ENCODE assay signal across 9 cellular contexts in the genomic region with DNA sequence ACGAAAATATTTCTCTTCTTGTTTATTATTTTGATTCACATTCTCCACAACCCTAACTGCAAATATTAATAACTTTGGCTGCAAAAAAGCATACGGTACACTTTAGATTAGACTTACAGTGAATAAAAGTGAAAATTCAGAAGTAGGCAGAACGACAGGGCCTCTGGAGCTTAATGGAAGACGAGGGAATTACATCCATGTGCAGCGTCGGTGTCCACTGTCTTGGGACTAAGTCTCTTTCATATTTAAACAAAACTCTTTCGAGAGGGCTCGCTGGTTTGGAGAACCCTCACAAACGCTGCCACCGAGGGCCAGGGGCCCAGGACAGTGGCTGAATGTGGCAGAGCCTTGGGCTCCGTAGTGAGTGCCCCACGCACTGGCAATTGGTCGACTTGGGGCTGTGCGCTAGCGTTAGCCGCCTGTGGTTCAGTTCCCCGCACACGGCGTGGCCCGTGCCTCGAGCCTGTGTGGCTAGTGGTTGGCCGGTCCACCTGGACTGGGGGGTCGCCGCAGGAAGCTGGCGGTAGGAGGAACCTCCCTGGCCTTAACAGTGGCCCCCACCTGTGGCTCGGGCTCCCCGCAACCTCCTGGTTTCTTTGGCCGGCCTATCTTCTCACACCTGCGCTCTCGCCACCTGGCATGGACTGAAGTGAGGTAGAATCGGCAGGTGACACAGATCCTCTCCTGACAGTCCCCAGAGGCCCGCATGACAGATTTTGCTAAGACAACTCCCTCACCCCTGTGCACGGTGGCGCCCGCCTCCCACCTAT. TPM values are rescaled to one million over a fixed set of nuclear protein-coding genes. Genes with fewer than 3 reads are reported as not detected.
DNase-seq lines count a peak whose midpoint lies in the region; ATAC-seq lines count a peak whose summit lies in the region.
"Had no signal": no experiment of that assay in that cellular context is flagged by ENCODE, and none has a peak within 500 bp of the region (broad histone marks: within the 10 kb centered on the region; RNA-seq: fewer than 3 reads in every experiment).

No MANE protein-coding gene starts in this region.

- H3K27me3 Mint-ChIP-seq in activated CD4-positive, alpha-beta memory T cell treated with anti-CD3 and anti-CD28 coated beads, Interleukin-2, amount 10 ng/mL, durations not matched to agents 7 days and 5 days = peaks cover 96% of the 10 kb centered on the region
- peaks cover 83% of the 10 kb centered on the region for H3K27me3 Mint-ChIP-seq in activated CD4-positive, alpha-beta memory T cell treated with anti-CD3 and anti-CD28 coated beads for 36 hours
- H3K27me3 Mint-ChIP-seq in stimulated activated naive CD8-positive, alpha-beta T cell treated with anti-CD3 and anti-CD28 coated beads, Interleukin-15, amount 100 ng/mL, for 72 hours = peaks cover 100% of the 10 kb centered on the region

- no peak for DNase-seq in activated CD4-positive, alpha-beta memory T cell treated with anti-CD3 and anti-CD28 coated beads, Interleukin-2, amount 10 ng/mL, durations not matched to agents 7 days and 5 days
- no peak for DNase-seq in activated CD4-positive, alpha-beta memory T cell treated with anti-CD3 and anti-CD28 coated beads for 36 hours
- DNase-seq in NCI-H526 treated with DMSO at 0.1 percent for 48 hours (lab: John Stamatoyannopoulos, UW) (peak; percentile 56), fibroblast of peridontal ligament (ENCODE audit: extremely low read depth) (peak; percentile 62), COR-L47 (lab: John Stamatoyannopoulos, UW) (no peak)
- no peak for DNase-seq in stimulated activated naive CD8-positive, alpha-beta T cell treated with anti-CD3 and anti-CD28 coated beads, Interleukin-15, amount 100 ng/mL, for 72 hours
- DNase-seq in stimulated activated naive CD4-positive, alpha-beta T cell treated with Interleukin-2 at 50 U/mL for 16 hours (lab: John Stamatoyannopoulos, UW) = no peak
- DNase-seq: activated CD4-positive, alpha-beta T cell treated with anti-CD3 and anti-CD28 coated beads, Interleukin-2, amount 50 U/mL, for 4 hours had no signal

- peak; percentile 21 for ATAC-seq in stimulated activated naive CD8-positive, alpha-beta T cell treated with anti-CD3 and anti-CD28 coated beads, Interleukin-15, amount 100 ng/mL, for 72 hours
- ATAC-seq in HG02759 (IDR thresholded peaks at IDR 0.05; ENCODE audit: unreplicated experiment) = no peak

- H3K27ac Mint-ChIP-seq in activated CD4-positive, alpha-beta memory T cell treated with anti-CD3 and anti-CD28 coated beads, Interleukin-2, amount 10 ng/mL, durations not matched to agents 7 days and 5 days = peak overlapping the region; percentile 62
- H3K27ac Mint-ChIP-seq in activated CD4-positive, alpha-beta memory T cell treated with anti-CD3 and anti-CD28 coated beads for 36 hours = no peak overlapping the region
- no peak overlapping the region for H3K27ac Mint-ChIP-seq in stimulated activated naive CD8-positive, alpha-beta T cell treated with anti-CD3 and anti-CD28 coated beads, Interleukin-15, amount 100 ng/mL, for 72 hours

- POLR2A ChIA-PET in activated CD4-positive, alpha-beta memory T cell treated with anti-CD3 and anti-CD28 coated beads, Interleukin-2, amount 10 ng/mL, durations not matched to agents 7 days and 5 days (lab: Charles Lee) = no interaction called here
- POLR2A ChIA-PET in activated CD4-positive, alpha-beta memory T cell treated with anti-CD3 and anti-CD28 coated beads for 36 hours (lab: Charles Lee) = no interaction called here

- CTCF ChIA-PET in activated CD4-positive, alpha-beta memory T cell treated with anti-CD3 and anti-CD28 coated beads, Interleukin-2, amount 10 ng/mL, durations not matched to agents 7 days and 5 days (lab: Charles Lee) = no interaction called here
- CTCF ChIA-PET in activated CD4-positive, alpha-beta memory T cell treated with anti-CD3 and anti-CD28 coated beads for 36 hours (lab: Charles Lee) = no interaction called here

- peaks cover 19% of the 10 kb centered on the region for H3K36me3 Mint-ChIP-seq in activated CD4-positive, alpha-beta memory T cell treated with anti-CD3 and anti-CD28 coated beads, Interleukin-2, amount 10 ng/mL, durations not matched to agents 7 days and 5 days (ENCODE audit: low read depth)
- H3K36me3 Mint-ChIP-seq in activated CD4-positive, alpha-beta memory T cell treated with anti-CD3 and anti-CD28 coated beads for 36 hours = peaks cover 3% of the 10 kb centered on the region

- H3K4me3 Mint-ChIP-seq in activated CD4-positive, alpha-beta memory T cell treated with anti-CD3 and anti-CD28 coated beads, Interleukin-2, amount 10 ng/mL, durations not matched to agents 7 days and 5 days = no peak overlapping the region
- H3K4me3 Mint-ChIP-seq in activated CD4-positive, alpha-beta memory T cell treated with anti-CD3 and anti-CD28 coated beads for 36 hours = no peak overlapping the region
- H3K4me3 Mint-ChIP-seq in stimulated activated naive CD8-positive, alpha-beta T cell treated with anti-CD3 and anti-CD28 coated beads, Interleukin-15, amount 100 ng/mL, for 72 hours = peak overlapping the region; percentile 62 to 76

- H3K4me1 Mint-ChIP-seq in activated CD4-positive, alpha-beta memory T cell treated with anti-CD3 and anti-CD28 coated beads, Interleukin-2, amount 10 ng/mL, durations not matched to agents 7 days and 5 days = peaks cover 25% of the 10 kb centered on the region
- peaks cover 53% of the 10 kb centered on the region for H3K4me1 Mint-ChIP-seq in activated CD4-positive, alpha-beta memory T cell treated with anti-CD3 and anti-CD28 coated beads for 36 hours (ENCODE audit: low read depth)
- H3K4me1 Mint-ChIP-seq in stimulated activated naive CD8-positive, alpha-beta T cell treated with anti-CD3 and anti-CD28 coated beads, Interleukin-15, amount 100 ng/mL, for 72 hours = peaks cover 96% of the 10 kb centered on the region

- H3K9me3 Mint-ChIP-seq in activated CD4-positive, alpha-beta memory T cell treated with anti-CD3 and anti-CD28 coated beads, Interleukin-2, amount 10 ng/mL, durations not matched to agents 7 days and 5 days = no peaks in the 10 kb centered on the region
- H3K9me3 Mint-ChIP-seq in activated CD4-positive, alpha-beta memory T cell treated with anti-CD3 and anti-CD28 coated beads for 36 hours = no peaks in the 10 kb centered on the region
- peaks cover 0 to 9% of the 10 kb centered on the region in 2 donors for H3K9me3 Mint-ChIP-seq in stimulated activated naive CD8-positive, alpha-beta T cell treated with anti-CD3 and anti-CD28 coated beads, Interleukin-15, amount 100 ng/mL, for 72 hours

- intact Hi-C loops in activated CD4-positive, alpha-beta memory T cell treated with anti-CD3 and anti-CD28 coated beads for 36 hours (cut with micrococcal nuclease) = loop anchor here (2.0 kb wide), 3 partner anchors 76 to 282 kb away; a partner anchor contains a TSS

RNA-seq across cellular contexts. Expression of a gene that starts 0.7 kb away (rescaled TPM):
- total RNA-seq in activated CD4-positive, alpha-beta memory T cell treated with anti-CD3 and anti-CD28 coated beads, Interleukin-2, amount 10 ng/mL, durations not matched to agents 7 days and 5 days = not detected
- not detected for total RNA-seq in activated CD4-positive, alpha-beta memory T cell treated with anti-CD3 and anti-CD28 coated beads for 36 hours

Comparison
In these comparisons a context has a peak if more than half of its experiments do, and no peak if none do; other contexts are left out.
1. DNase-seq: peak in NCI-H526 treated with DMSO at 0.1 percent for 48 hours (single experiment) and fibroblast of peridontal ligament (single experiment); none in activated CD4-positive, alpha-beta memory T cell treated with anti-CD3 and anti-CD28 coated beads, Interleukin-2, amount 10 ng/mL, durations not matched to agents 7 days and 5 days (single experiment), activated CD4-positive, alpha-beta memory T cell treated with anti-CD3 and anti-CD28 coated beads for 36 hours (single experiment), stimulated activated naive CD8-positive, alpha-beta T cell treated with anti-CD3 and anti-CD28 coated beads, Interleukin-15, amount 100 ng/mL, for 72 hours (0 of 2), COR-L47 (single experiment) and stimulated activated naive CD4-positive, alpha-beta T cell treated with Interleukin-2 at 50 U/mL for 16 hours (single experiment).
2. H3K4me3 Mint-ChIP-seq: peak in stimulated activated naive CD8-positive, alpha-beta T cell treated with anti-CD3 and anti-CD28 coated beads, Interleukin-15, amount 100 ng/mL, for 72 hours (2 of 2); none in activated CD4-positive, alpha-beta memory T cell treated with anti-CD3 and anti-CD28 coated beads, Interleukin-2, amount 10 ng/mL, durations not matched to agents 7 days and 5 days (single experiment) and activated CD4-positive, alpha-beta memory T cell treated with anti-CD3 and anti-CD28 coated beads for 36 hours (single experiment).